ENCODE assay signal across 28 cellular contexts in the genomic region with DNA sequence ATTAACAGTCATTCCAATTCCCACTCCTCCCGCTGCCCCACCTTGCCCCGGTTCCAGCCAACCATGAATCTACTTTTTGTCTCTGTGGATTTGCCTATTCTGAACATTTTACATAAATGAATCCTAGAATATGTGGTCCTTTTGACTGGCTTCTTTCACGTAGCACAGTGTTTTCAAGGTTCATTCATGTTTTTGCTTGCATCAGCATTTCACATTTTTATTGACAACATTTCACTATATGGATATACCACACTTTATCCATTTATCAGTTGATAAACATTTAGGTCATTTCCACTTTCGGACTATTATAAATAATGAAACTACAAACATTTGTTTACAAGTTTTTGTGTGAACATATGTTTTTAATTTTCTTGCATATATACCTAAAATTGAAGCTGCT.
"Had no signal": no experiment of that assay in that cellular context is flagged by ENCODE, and none has a peak within 500 bp of the region (broad histone marks: within the 10 kb centered on the region; RNA-seq: fewer than 3 reads in every experiment).

No MANE protein-coding gene starts in this region.

- H3K4me1 ChIP-seq: colonic mucosa, esophagus muscularis mucosa, esophagus squamous epithelium, foreskin keratinocyte, gastrocnemius medialis, gastroesophageal sphincter, heart left ventricle, heart right ventricle had no signal

- H3K4me2 ChIP-seq: hepatocyte had no signal

- H3K27ac ChIP-seq: colonic mucosa, coronary artery, dorsolateral prefrontal cortex, epithelial cell of prostate, esophagus muscularis mucosa, esophagus squamous epithelium, foreskin keratinocyte, gastrocnemius medialis, gastroesophageal sphincter, heart left ventricle, heart right ventricle, hepatocyte had no signal

- ATAC-seq: effector memory CD8-positive, alpha-beta T cell; esophagus mucosa; foreskin keratinocyte; gastrocnemius medialis; gastroesophageal sphincter; heart left ventricle; heart right ventricle had no signal

- DNase-seq: colonic mucosa; cortex of kidney; dermis blood vessel endothelial cell; dorsolateral prefrontal cortex; effector CD4-positive, alpha-beta T cell; effector CD8-positive, alpha-beta T cell; effector memory CD8-positive, alpha-beta T cell; endodermal cell; erythroblast; esophagus squamous epithelium; foreskin fibroblast; foreskin keratinocyte; foreskin melanocyte; gastrocnemius medialis; glutamatergic neuron; head of caudate nucleus; heart left ventricle; heart right ventricle had no signal

- H2AFZ ChIP-seq: hepatocyte had no signal

- H3K4me3 ChIP-seq: colonic mucosa, coronary artery, dorsolateral prefrontal cortex, esophagus muscularis mucosa, esophagus squamous epithelium, gastrocnemius medialis, gastroesophageal sphincter, heart left ventricle, heart right ventricle, hepatocyte had no signal

- H3K36me3 ChIP-seq: colonic mucosa, esophagus muscularis mucosa, esophagus squamous epithelium, gastrocnemius medialis, gastroesophageal sphincter, heart left ventricle, heart right ventricle had no signal

- H3K27me3 ChIP-seq: colonic mucosa, esophagus muscularis mucosa, esophagus squamous epithelium, foreskin keratinocyte, gastrocnemius medialis, gastroesophageal sphincter, heart left ventricle, hepatocyte had no signal

- FAIRE-seq: colon, endometrium, endothelial cell of umbilical vein, frontal cortex had no signal

- H3K9me3 ChIP-seq: colonic mucosa, gastrocnemius medialis had no signal

- H3K79me2 ChIP-seq: hepatocyte had no signal
